Comparison of ENCODE assay signal across 23 cellular contexts in genomic region chr13:96379967-96380366, GRCh38.
"Had no signal": no experiment of that assay in that cellular context is flagged by ENCODE, and none has a peak within 500 bp of the region (broad histone marks: within the 10 kb centered on the region; RNA-seq: fewer than 3 reads in every experiment).

No MANE protein-coding gene starts in this region.

- H3K27ac ChIP-seq: RWPE1 had no signal

- DNase-seq: KBM-7, MV-4-11, NCI-H1048, NCI-H1105, NCI-H1417, NCI-H146, NCI-H1694 treated with DMSO at 0.1 percent for 48 hours, NCI-H1930, NCI-H2081, NCI-H2107, NCI-H226, NCI-H446, NCI-H510A, NCI-H524 treated with DMSO at 0.1 percent for 48 hours, NCI-H69, NCI-H774, PC-3, SHP77, SK-N-SH, SW 1271, T-cell had no signal

- H3K4me2 ChIP-seq: SK-N-SH had no signal

- H3K9me3 ChIP-seq: SK-N-SH had no signal

- H3K9ac ChIP-seq: SK-N-SH had no signal

- ATAC-seq: Panc1, PC-3, T-cell had no signal
